Comparison of ENCODE assay signal across 2 cellular contexts in genomic region chr1:235075121-235075954, GRCh38.
A peak's percentile ranks its signal among the peaks of the same experiment; 100 is the strongest.
TF ChIP-seq lines count a peak whose summit lies in the region.

No MANE protein-coding gene starts in this region.

TF ChIP-seq in GM12878, 131 proteins besides CTCF, POLR2A, EP300 and RAD21 (continued from another document and continues in another):
- TF ChIP-seq CEBPZ (IDR thresholded peaks at IDR 0.05; ENCODE audit: low read depth, low read length): 0 out of 2 replicates have a peak, but pooled peaks have one; percentile 13
- TF ChIP-seq WRNIP1 (IDR thresholded peaks at IDR 0.05; ENCODE audit: borderline replicate concordance, low read depth, low read length): no peak
- no peak for TF ChIP-seq ESRRA (IDR thresholded peaks at IDR 0.05; ENCODE audit: low read length)
- TF ChIP-seq ATF7 (IDR thresholded peaks at IDR 0.05; ENCODE audit: low read depth): peak; percentile 99
- no peak for TF ChIP-seq ZZZ3 (IDR thresholded peaks at IDR 0.05; ENCODE audit: control insufficient read depth, insufficient read length, low read depth)
- no peak for TF ChIP-seq NFYA (IDR thresholded peaks at IDR 0.05; ENCODE audit: borderline replicate concordance, low read depth, low read length)
- TF ChIP-seq HSF1 (IDR thresholded peaks at IDR 0.05; ENCODE audit: low read depth, low read length): 0 out of 2 replicates have a peak, but pooled peaks have one; percentile 51
- TF ChIP-seq POU2F2 (IDR thresholded peaks at IDR 0.05; ENCODE audit: borderline replicate concordance, low read depth, low read length): peak; percentile 96
- TF ChIP-seq ZNF384 (IDR thresholded peaks at IDR 0.05; ENCODE audit: borderline replicate concordance, low read depth, low read length): no peak; the same call in 1 of the 2 replicates
- peak; percentile 99 for TF ChIP-seq IKZF1 (conservative IDR thresholded peaks at IDR 0.05)
- TF ChIP-seq IRF5 (IDR thresholded peaks at IDR 0.05; ENCODE audit: borderline replicate concordance): peak; percentile 81; the same call in 1 of the 2 replicates
- no peak for TF ChIP-seq CREB1 (IDR thresholded peaks at IDR 0.05; ENCODE audit: low read depth)
- TF ChIP-seq PAX8 (IDR thresholded peaks at IDR 0.05): no peak
- peak; percentile 99 for TF ChIP-seq GATAD2B (conservative IDR thresholded peaks at IDR 0.05; ENCODE audit: low read depth)
- peak; percentile 99 for TF ChIP-seq ZBED1 (IDR thresholded peaks at IDR 0.05; ENCODE audit: borderline replicate concordance)
- TF ChIP-seq SIX5 (IDR thresholded peaks at IDR 0.05; ENCODE audit: low read depth, low read length, severe bottlenecking): no peak
- peak; percentile 97 for TF ChIP-seq TCF12 (IDR thresholded peaks at IDR 0.05; ENCODE audit: low read depth, low read length)

TF ChIP-seq in liver, 16 proteins besides CTCF, POLR2A, EP300 and RAD21 (continued from another document):
- peak; percentile 29 for TF ChIP-seq REST (IDR thresholded peaks at IDR 0.05)
- no peak for TF ChIP-seq ATF3 (IDR thresholded peaks at IDR 0.05)
TF ChIP-seq in liver: peak in this region for 9.
